ENCODE assay signal across 12 cellular contexts in the genomic region with DNA sequence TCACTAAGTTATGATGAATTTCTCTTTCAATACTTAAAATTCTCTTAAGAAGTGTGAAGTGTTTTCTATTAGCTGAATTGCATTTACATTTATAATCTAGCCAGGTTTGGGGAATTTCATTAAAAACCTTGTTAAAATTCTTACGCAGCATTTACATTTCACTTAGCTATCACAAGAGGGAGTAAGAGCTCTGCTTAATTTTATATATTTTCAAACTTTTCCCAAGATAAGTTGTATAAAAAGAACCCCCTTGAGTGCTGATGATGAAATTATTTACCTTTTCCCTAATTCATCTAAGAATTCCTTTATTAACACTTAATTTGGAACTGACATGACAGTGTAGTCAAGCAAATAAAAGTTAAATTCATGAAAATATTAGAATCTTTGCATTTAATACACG. TPM values are rescaled to one million over a fixed set of nuclear protein-coding genes. Genes with fewer than 3 reads are reported as not detected.
DNase-seq lines count a peak whose midpoint lies in the region; TF ChIP-seq lines count a peak whose summit lies in the region.
"Had no signal": no experiment of that assay in that cellular context is flagged by ENCODE, and none has a peak within 500 bp of the region (broad histone marks: within the 10 kb centered on the region; RNA-seq: fewer than 3 reads in every experiment).

No MANE protein-coding gene starts in this region.

- peaks cover 4% of the 10 kb centered on the region for H3K27me3 Mint-ChIP-seq in chondrocyte (ENCODE audit: low read depth)
- peaks cover 4% of the 10 kb centered on the region for H3K27me3 Mint-ChIP-seq in nephron progenitor cell (ENCODE audit: low read depth, poor library complexity)
- H3K27me3 Mint-ChIP-seq: effector memory CD8-positive, alpha-beta T cell had no signal

- H3K4me1 Mint-ChIP-seq in chondrocyte (ENCODE audit: low read depth) (peaks cover 25% of the 10 kb centered on the region), nephron progenitor cell (no peaks in the 10 kb centered on the region)

- H3K27ac Mint-ChIP-seq in chondrocyte (ENCODE audit: unreplicated experiment) (no peak overlapping the region), nephron progenitor cell (no peak overlapping the region)
- H3K27ac Mint-ChIP-seq: effector memory CD8-positive, alpha-beta T cell had no signal

- H3F3A ChIP-seq in MM.1S (ENCODE audit: insufficient read depth, low read length) = no peaks in the 10 kb centered on the region

- H4K20me1 ChIP-seq in MM.1S (ENCODE audit: insufficient read depth, low read length) = no peaks in the 10 kb centered on the region

- no peak overlapping the region for H3K27ac ChIP-seq in MM.1S (ENCODE audit: low read length)
- H3K27ac ChIP-seq in WERI-Rb-1 = no peak overlapping the region
- H3K27ac ChIP-seq in spleen = no peak overlapping the region

- peaks cover 17% of the 10 kb centered on the region for H3K9me3 Mint-ChIP-seq in chondrocyte (ENCODE audit: low read depth)
- no peaks in the 10 kb centered on the region for H3K9me3 Mint-ChIP-seq in nephron progenitor cell

- no peak overlapping the region for H3K9ac ChIP-seq in MM.1S (ENCODE audit: low read length)

- no peak for TF ChIP-seq POLR2A in spleen (IDR thresholded peaks at IDR 0.05)

- H3K4me3 Mint-ChIP-seq in chondrocyte (ENCODE audit: unreplicated experiment) = no peak overlapping the region
- no peak overlapping the region for H3K4me3 Mint-ChIP-seq in nephron progenitor cell
- H3K4me3 Mint-ChIP-seq: effector memory CD8-positive, alpha-beta T cell had no signal

- no peaks in the 10 kb centered on the region for H3K9me2 ChIP-seq in MM.1S (replicated peaks; ENCODE audit: insufficient read depth, low read length)

- intact Hi-C loops in spleen (cut with DNase I; ENCODE audit: low total_unique reads) = no loop called here

- H3K36me3 ChIP-seq in MM.1S (replicated peaks; ENCODE audit: insufficient read depth, low read length) (no peaks in the 10 kb centered on the region), WERI-Rb-1 (no peaks in the 10 kb centered on the region), spleen (no peaks in the 10 kb centered on the region)

- H3K27me3 ChIP-seq in MM.1S (replicated peaks; ENCODE audit: insufficient read depth, low read length) (no peaks in the 10 kb centered on the region), WERI-Rb-1 (ENCODE audit: insufficient read depth, low read depth, severe bottlenecking) (no peaks in the 10 kb centered on the region), spleen (replicated peaks in 1 of 7) (no peaks in the 10 kb centered on the region)

- no peak overlapping the region for H2AFZ ChIP-seq in MM.1S (ENCODE audit: low read length)

- H3K36me3 Mint-ChIP-seq in chondrocyte (ENCODE audit: low read depth) (peaks cover 8% of the 10 kb centered on the region), nephron progenitor cell (ENCODE audit: low read depth) (no peaks in the 10 kb centered on the region)

- 63 to 76% (median 68%) methylated on average over 2 of the region's 2 CpGs for WGBS in spleen, 5 donors

- no peaks in the 10 kb centered on the region for H3K79me2 ChIP-seq in MM.1S (ENCODE audit: low read length)

- H3K4me3 ChIP-seq in MM.1S (ENCODE audit: low read length) (no peak overlapping the region), WERI-Rb-1 (ENCODE audit: low read depth, low read length) (no peak overlapping the region), spleen (no peak overlapping the region)

- H3K4me1 ChIP-seq in MM.1S (ENCODE audit: low read length) (no peaks in the 10 kb centered on the region), spleen (no peaks in the 10 kb centered on the region)

- DNase-seq in EL (peak; percentile 11), MM.1S (peak; percentile 38), chondrocyte (ENCODE audit: low spot score) (no peak), nephron progenitor cell (no peak), WERI-Rb-1 (no peak), spleen (no peak), hypothalamus (lab: John Stamatoyannopoulos, UW) (no peak), AG20443 (ENCODE audit: low spot score) (no peak)
- DNase-seq: activated T-cell treated with anti-CD3 and anti-CD28 coated beads for 4 hours; effector memory CD8-positive, alpha-beta T cell; Right ventricle myocardium superior had no signal

- H3K9me3 ChIP-seq in MM.1S (replicated peaks; ENCODE audit: insufficient read depth, low read length) = no peaks in the 10 kb centered on the region
- no peaks in the 10 kb centered on the region for H3K9me3 ChIP-seq in WERI-Rb-1 (ENCODE audit: severe bottlenecking)
- H3K9me3 ChIP-seq in spleen = no peaks in the 10 kb centered on the region

- H3K4me2 ChIP-seq in MM.1S (ENCODE audit: low read depth, low read length) = no peak overlapping the region

- TF ChIP-seq CTCF in MM.1S (IDR thresholded peaks at IDR 0.05; ENCODE audit: low read length) = peak; percentile 59
- peak; percentile 90 for TF ChIP-seq CTCF in chondrocyte (IDR thresholded peaks at IDR 0.05)
- TF ChIP-seq CTCF in nephron progenitor cell (IDR thresholded peaks at IDR 0.05) = peak; percentile 20
- TF ChIP-seq CTCF in WERI-Rb-1 (IDR thresholded peaks at IDR 0.05; ENCODE audit: low read depth, low read length) = no peak
- TF ChIP-seq CTCF in spleen (IDR thresholded peaks at IDR 0.05 in 8 of 11, conservative IDR thresholded peaks at IDR 0.05 in 3 of 11) = peak in 1 of 11 experiments; percentile 32

RNA-seq across cellular contexts. Expression of a gene that starts 54.2 kb away (rescaled TPM):
- total RNA-seq in chondrocyte (not detected in 3 replicates), spleen (not detected)
- not detected for polyA plus RNA-seq in spleen
- total RNA-seq: mononuclear cell, Right ventricle myocardium superior had no signal

Comparison
In these comparisons a context has a peak if more than half of its experiments do, and no peak if none do; other contexts are left out.
1. DNase-seq: peak in EL (single experiment) and MM.1S (single experiment); none in chondrocyte (single experiment), nephron progenitor cell (single experiment), WERI-Rb-1 (single experiment), spleen (single experiment), hypothalamus (0 of 51) and AG20443 (single experiment).